In the genomic region with DNA sequence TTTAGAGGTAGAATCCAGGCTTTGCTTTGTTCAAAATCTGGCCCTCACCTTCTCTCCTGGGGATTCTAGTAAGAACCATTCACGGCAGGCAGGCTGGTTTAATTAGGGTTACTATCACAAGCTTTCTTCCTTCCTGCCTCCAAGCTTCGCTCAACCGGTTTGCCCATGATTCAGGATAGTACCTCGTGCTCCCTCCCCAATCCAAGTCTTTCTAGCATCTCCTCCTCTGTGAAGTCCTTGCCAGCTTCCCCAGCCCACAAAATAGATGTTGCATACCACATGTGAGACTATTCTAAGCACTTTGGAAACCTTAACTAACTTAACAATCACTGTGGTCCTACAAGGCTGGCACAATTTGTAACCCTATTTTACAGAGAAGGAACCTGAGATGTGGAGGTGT, we compare ENCODE assay signal across 14 cellular contexts.
A peak's percentile ranks its signal among the peaks of the same experiment; 100 is the strongest.
DNase-seq lines count a peak whose midpoint lies in the region; ATAC-seq and TF ChIP-seq lines count a peak whose summit lies in the region.
"Had no signal": no experiment of that assay in that cellular context is flagged by ENCODE, and none has a peak within 500 bp of the region (broad histone marks: within the 10 kb centered on the region; RNA-seq: fewer than 3 reads in every experiment).

No MANE protein-coding gene starts in this region.

- H3K4me3 ChIP-seq in upper lobe of right lung = no peak overlapping the region
- no peak overlapping the region for H3K4me3 ChIP-seq in neuronal stem cell (ENCODE audit: low read length in 2 of 2)

- peaks cover 38% of the 10 kb centered on the region for H3K4me1 ChIP-seq in upper lobe of right lung
- peaks cover 0 to 4% of the 10 kb centered on the region in 2 donors for H3K4me1 ChIP-seq in neuronal stem cell (ENCODE audit: control insufficient read depth in 2 of 2, insufficient read depth in 1 of 2, low read depth in 1 of 2, low read length in 2 of 2)

- H3K27me3 ChIP-seq in upper lobe of right lung (no peaks in the 10 kb centered on the region), neuronal stem cell (ENCODE audit: control insufficient read depth in 3 of 3, insufficient read depth in 3 of 3, low read depth in 1 of 3, low read length in 3 of 3) (no peaks in the 10 kb centered on the region)
- no peaks in the 10 kb centered on the region for H3K27me3 ChIP-seq in CD4-positive, alpha-beta T cell (ENCODE audit: control insufficient read depth, insufficient read depth, low read length)

- no peak overlapping the region for H2BK120ac ChIP-seq in neuronal stem cell (ENCODE audit: low read depth, low read length)

- H4K91ac ChIP-seq in neuronal stem cell (ENCODE audit: low read depth, low read length, poor library complexity) = no peak overlapping the region

- no CpG with 5 or more reads among the region's 4 CpGs for WGBS in neuronal stem cell (ENCODE audit: extremely low coverage in 2 of 2, insufficient read length in 2 of 2, insufficient replicate concordance in 1 of 2), 2 donors

- no peak overlapping the region for H3K23ac ChIP-seq in neuronal stem cell (ENCODE audit: low read depth, low read length, poor library complexity)

- H3K4me1 Mint-ChIP-seq in CD4-positive, alpha-beta T cell (ENCODE audit: low read depth) = no peaks in the 10 kb centered on the region
- peaks cover 4% of the 10 kb centered on the region for H3K4me1 Mint-ChIP-seq in activated T-helper 17 cell treated with anti-CD3 and anti-CD28 coated beads, Interleukin-2, amount 50 U/mL, for 72 hours

- H3K9me3 ChIP-seq in upper lobe of right lung (no peaks in the 10 kb centered on the region), neuronal stem cell (replicated peaks in 1 of 2; ENCODE audit: control insufficient read depth in 2 of 2, insufficient read depth in 1 of 2, low read depth in 1 of 2, low read length in 2 of 2) (no peaks in the 10 kb centered on the region)
- H3K9me3 ChIP-seq in CD4-positive, alpha-beta T cell (ENCODE audit: control insufficient read depth, low read length) = no peaks in the 10 kb centered on the region

- H2BK12ac ChIP-seq in neuronal stem cell (ENCODE audit: low read length) = no peak overlapping the region

- H3K36me3 ChIP-seq in upper lobe of right lung (no peaks in the 10 kb centered on the region), neuronal stem cell (replicated peaks in 1 of 2; ENCODE audit: control insufficient read depth in 2 of 2, insufficient read depth in 2 of 2, low read length in 2 of 2) (no peaks in the 10 kb centered on the region)

- DNase-seq in NCI-H2107 treated with DMSO at 0.1 percent for 48 hours (lab: John Stamatoyannopoulos, UW; ENCODE audit: unreplicated experiment) (peak; percentile 32), NCI-H2107 (lab: John Stamatoyannopoulos, UW) (no peak), astrocyte of the hippocampus (ENCODE audit: low read depth, low spot score) (peak; percentile 20), kidney glomerular epithelial cell (lab: John Stamatoyannopoulos, UW) (peak; percentile 1), upper lobe of right lung (no peak), neuronal stem cell (ENCODE audit: low spot score) (no peak)
- DNase-seq in CD4-positive, alpha-beta T cell = no peak
- DNase-seq: 8988T; activated naive CD8-positive, alpha-beta T cell treated with anti-CD3 and anti-CD28 coated beads for 36 hours; H7; NCI-H1092; SIG-M5 had no signal

- no peak overlapping the region for H2BK5ac ChIP-seq in neuronal stem cell (ENCODE audit: low read length)

- H3K9me3 Mint-ChIP-seq in CD4-positive, alpha-beta T cell = no peaks in the 10 kb centered on the region
- no peaks in the 10 kb centered on the region for H3K9me3 Mint-ChIP-seq in activated T-helper 17 cell treated with anti-CD3 and anti-CD28 coated beads, Interleukin-2, amount 50 U/mL, for 72 hours
- H3K9me3 Mint-ChIP-seq: activated naive CD8-positive, alpha-beta T cell treated with anti-CD3 and anti-CD28 coated beads for 36 hours; nephron had no signal

- no peak overlapping the region for H2AFZ ChIP-seq in neuronal stem cell (ENCODE audit: low read length)

- TF ChIP-seq CTCF in upper lobe of right lung (IDR thresholded peaks at IDR 0.05) = no peak
- TF ChIP-seq CTCF in CD4-positive, alpha-beta T cell (IDR thresholded peaks at IDR 0.05) = no peak

- no peak overlapping the region for H2BK15ac ChIP-seq in neuronal stem cell (ENCODE audit: low read length)

- H3K79me1 ChIP-seq in neuronal stem cell (ENCODE audit: low read depth, low read length) = no peaks in the 10 kb centered on the region

- intact Hi-C loops in upper lobe of right lung (cut with DNase I) = loop anchor here (10.0 kb wide), 1 partner anchor 229 kb away; no protein-coding TSS in a partner anchor
- intact Hi-C loops in CD4-positive, alpha-beta T cell (cut with DNase I, micrococcal nuclease) = no loop called here

- peak; percentile 13 for ATAC-seq in upper lobe of right lung
- ATAC-seq in CD4-positive, alpha-beta T cell (ENCODE audit: poor library complexity) = no peak
- no peak for ATAC-seq in activated T-helper 17 cell treated with anti-CD3 and anti-CD28 coated beads, Interleukin-2, amount 50 U/mL, for 72 hours (replicated peaks)

- H3K27ac Mint-ChIP-seq in CD4-positive, alpha-beta T cell = no peak overlapping the region
- H3K27ac Mint-ChIP-seq in activated T-helper 17 cell treated with anti-CD3 and anti-CD28 coated beads, Interleukin-2, amount 50 U/mL, for 72 hours = no peak overlapping the region
- H3K27ac Mint-ChIP-seq: activated naive CD8-positive, alpha-beta T cell treated with anti-CD3 and anti-CD28 coated beads for 36 hours; nephron had no signal

- CTCF ChIA-PET in CD4-positive, alpha-beta T cell (lab: Charles Lee) = no interaction called here

- H3K14ac ChIP-seq in neuronal stem cell (ENCODE audit: low read length) = no peak overlapping the region

- no peak overlapping the region for H2AK5ac ChIP-seq in neuronal stem cell (ENCODE audit: low read depth, low read length)

- no peak overlapping the region for H3K27ac ChIP-seq in upper lobe of right lung
- no peak overlapping the region for H3K27ac ChIP-seq in CD4-positive, alpha-beta T cell (ENCODE audit: low read depth, low read length)
- H3K27ac ChIP-seq in neuronal stem cell (replicated peaks; ENCODE audit: low read length) = no peak overlapping the region

- H3K4me2 ChIP-seq in neuronal stem cell (ENCODE audit: insufficient read depth, low read length, poor library complexity, severe bottlenecking) = no peak overlapping the region

- no peak overlapping the region for H3K18ac ChIP-seq in neuronal stem cell (ENCODE audit: low read length)

- no peak overlapping the region for H3K9ac ChIP-seq in neuronal stem cell (ENCODE audit: low read depth, low read length, poor library complexity)

- no peak overlapping the region for H3K4ac ChIP-seq in neuronal stem cell (ENCODE audit: low read length)

- H3K36me3 Mint-ChIP-seq in CD4-positive, alpha-beta T cell (ENCODE audit: low read depth) = no peaks in the 10 kb centered on the region
- H3K36me3 Mint-ChIP-seq in activated T-helper 17 cell treated with anti-CD3 and anti-CD28 coated beads, Interleukin-2, amount 50 U/mL, for 72 hours (ENCODE audit: low read depth) = no peaks in the 10 kb centered on the region
- H3K36me3 Mint-ChIP-seq: activated naive CD8-positive, alpha-beta T cell treated with anti-CD3 and anti-CD28 coated beads for 36 hours had no signal

- POLR2A ChIA-PET in CD4-positive, alpha-beta T cell (lab: Charles Lee) = no interaction called here

- peaks cover 7% of the 10 kb centered on the region for H3K27me3 Mint-ChIP-seq in CD4-positive, alpha-beta T cell
- no peaks in the 10 kb centered on the region for H3K27me3 Mint-ChIP-seq in activated T-helper 17 cell treated with anti-CD3 and anti-CD28 coated beads, Interleukin-2, amount 50 U/mL, for 72 hours

- H4K8ac ChIP-seq in neuronal stem cell (ENCODE audit: low read depth, low read length) = no peak overlapping the region

- H3K4me3 Mint-ChIP-seq in CD4-positive, alpha-beta T cell = no peak overlapping the region
- no peak overlapping the region for H3K4me3 Mint-ChIP-seq in activated T-helper 17 cell treated with anti-CD3 and anti-CD28 coated beads, Interleukin-2, amount 50 U/mL, for 72 hours
- H3K4me3 Mint-ChIP-seq: activated naive CD8-positive, alpha-beta T cell treated with anti-CD3 and anti-CD28 coated beads for 36 hours; nephron had no signal

Comparison
In these comparisons a context has a peak if more than half of its experiments do, and no peak if none do; other contexts are left out.
1. DNase-seq: peak in NCI-H2107 treated with DMSO at 0.1 percent for 48 hours (single experiment), astrocyte of the hippocampus (single experiment) and kidney glomerular epithelial cell (single experiment); none in NCI-H2107 (single experiment), upper lobe of right lung (single experiment), CD4-positive, alpha-beta T cell (0 of 10) and neuronal stem cell (single experiment).